21 cellular contexts compared by ENCODE assay signal in genomic region chr4:1099270-1099669, GRCh38.
"Had no signal": no experiment of that assay in that cellular context is flagged by ENCODE, and none has a peak within 500 bp of the region (broad histone marks: within the 10 kb centered on the region; RNA-seq: fewer than 3 reads in every experiment).

No MANE protein-coding gene starts in this region.

- H3K9me3 Mint-ChIP-seq: naive thymus-derived CD4-positive, alpha-beta T cell; nephron progenitor cell had no signal

- DNase-seq: cortex of kidney; dorsolateral prefrontal cortex; effector CD8-positive, alpha-beta T cell; foreskin melanocyte; head of caudate nucleus; hippocampal formation; kidney glomerular epithelial cell; mesendoderm; nephron progenitor cell; sigmoid colon; stimulated activated CD4-positive, alpha-beta T cell treated with anti-CD3 and anti-CD28 coated beads, Interleukin-2, amount 100 ng/mL, for 24 hours; stimulated activated CD4-positive, alpha-beta T cell treated with anti-CD3 and anti-CD28 coated beads, Interleukin-4, amount 100 ng/mL, for 4 hours; stimulated activated naive CD4-positive, alpha-beta T cell; stomach; substantia nigra; transverse colon had no signal

- H3K27me3 ChIP-seq: right atrium auricular region, sigmoid colon, transverse colon had no signal

- H3K4me3 Mint-ChIP-seq: naive thymus-derived CD4-positive, alpha-beta T cell; nephron progenitor cell had no signal

- H3K9me3 ChIP-seq: neutrophil, right atrium auricular region, sigmoid colon, stomach, thoracic aorta, transverse colon had no signal

- H3K4me1 Mint-ChIP-seq: nephron progenitor cell had no signal

- H3K36me3 Mint-ChIP-seq: naive thymus-derived CD4-positive, alpha-beta T cell had no signal

- H3K36me3 ChIP-seq: neutrophil, right atrium auricular region, sigmoid colon, stomach, thoracic aorta, transverse colon had no signal

- ATAC-seq: naive thymus-derived CD4-positive, alpha-beta T cell had no signal

- H3K4me3 ChIP-seq: dorsolateral prefrontal cortex, right atrium auricular region, sigmoid colon, skin epidermis, stomach, thoracic aorta, transverse colon had no signal

- H3K27ac Mint-ChIP-seq: naive thymus-derived CD4-positive, alpha-beta T cell; nephron progenitor cell had no signal

- H3K27ac ChIP-seq: dorsolateral prefrontal cortex, neutrophil, right atrium auricular region, sigmoid colon, skin epidermis, stomach, thoracic aorta, transverse colon had no signal

- H3K27me3 Mint-ChIP-seq: naive thymus-derived CD4-positive, alpha-beta T cell had no signal

- H3K4me1 ChIP-seq: right atrium auricular region, sigmoid colon, stomach, transverse colon had no signal
